In the genomic region with DNA sequence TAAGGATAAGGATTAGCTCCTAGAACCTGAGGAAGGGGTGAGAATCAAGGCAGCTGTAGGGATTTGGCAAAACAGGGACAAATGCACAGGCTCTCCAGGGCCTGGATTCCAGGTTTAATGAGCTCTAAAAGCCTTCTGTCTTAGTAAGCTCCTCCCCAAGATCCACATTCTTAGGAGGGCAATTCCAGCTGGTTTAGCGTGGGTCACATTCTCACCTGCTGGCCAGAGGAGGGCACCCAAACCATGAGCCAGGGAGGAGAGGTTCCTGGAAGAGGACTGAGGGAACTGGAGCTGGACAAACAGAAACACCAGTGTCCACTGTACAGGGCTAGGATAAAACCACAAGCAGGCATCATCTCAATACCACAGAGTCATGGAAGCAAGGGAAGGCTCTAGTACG, we compare ENCODE assay signal across 15 cellular contexts.
DNase-seq lines count a peak whose midpoint lies in the region; ATAC-seq and TF ChIP-seq lines count a peak whose summit lies in the region.
"Had no signal": no experiment of that assay in that cellular context is flagged by ENCODE, and none has a peak within 500 bp of the region (broad histone marks: within the 10 kb centered on the region; RNA-seq: fewer than 3 reads in every experiment).

No MANE protein-coding gene starts in this region.

- H3K4me2 ChIP-seq in OCI-LY3 (ENCODE audit: low read length) = no peak overlapping the region

- H3K27me3 Mint-ChIP-seq in endodermal cell (ENCODE audit: insufficient read depth) = no peaks in the 10 kb centered on the region
- H3K27me3 Mint-ChIP-seq in osteocyte (ENCODE audit: unreplicated experiment) = no peaks in the 10 kb centered on the region
- H3K27me3 Mint-ChIP-seq: activated CD8-positive, alpha-beta T cell treated with anti-CD3 and anti-CD28 coated beads for 36 hours; stimulated activated memory B cell treated with anti-CD40 and anti-IgM and Interleukin-4, amounts not matched to agents 10 μg/mL and 1 μg/mL and 100 μg/mL, for 72 hours had no signal

- H3K4me1 Mint-ChIP-seq in endodermal cell = peaks cover 6% of the 10 kb centered on the region
- H3K4me1 Mint-ChIP-seq in osteocyte (ENCODE audit: unreplicated experiment) = peaks cover 63% of the 10 kb centered on the region
- H3K4me1 Mint-ChIP-seq: stimulated activated memory B cell treated with anti-CD40 and anti-IgM and Interleukin-4, amounts not matched to agents 10 μg/mL and 1 μg/mL and 100 μg/mL, for 72 hours had no signal

- no peaks in the 10 kb centered on the region for H3K79me2 ChIP-seq in OCI-LY3 (ENCODE audit: low read length)

- no peak overlapping the region for H3K4me3 Mint-ChIP-seq in endodermal cell
- H3K4me3 Mint-ChIP-seq in osteocyte (ENCODE audit: unreplicated experiment) = no peak overlapping the region
- H3K4me3 Mint-ChIP-seq: activated CD8-positive, alpha-beta T cell treated with anti-CD3 and anti-CD28 coated beads for 36 hours; activated naive CD8-positive, alpha-beta T cell treated with anti-CD3 and anti-CD28 coated beads, Interleukin-2, amount 10 ng/mL, durations not matched to agents 7 days and 5 days; stimulated activated memory B cell treated with anti-CD40 and anti-IgM and Interleukin-4, amounts not matched to agents 10 μg/mL and 1 μg/mL and 100 μg/mL, for 72 hours had no signal

- H3K27me3 ChIP-seq in OCI-LY3 (ENCODE audit: low read depth, low read length) (no peaks in the 10 kb centered on the region), endodermal cell (ENCODE audit: control insufficient read depth, insufficient read depth, low read length, poor library complexity, severe bottlenecking) (no peaks in the 10 kb centered on the region)
- H3K27me3 ChIP-seq: neutrophil had no signal

- H3K36me3 Mint-ChIP-seq in endodermal cell (ENCODE audit: low read depth) (no peaks in the 10 kb centered on the region), osteocyte (ENCODE audit: unreplicated experiment) (peaks cover 3% of the 10 kb centered on the region)
- H3K36me3 Mint-ChIP-seq: activated naive CD8-positive, alpha-beta T cell treated with anti-CD3 and anti-CD28 coated beads, Interleukin-2, amount 10 ng/mL, durations not matched to agents 7 days and 5 days; stimulated activated memory B cell treated with anti-CD40 and anti-IgM and Interleukin-4, amounts not matched to agents 10 μg/mL and 1 μg/mL and 100 μg/mL, for 72 hours had no signal

- peaks cover 5% of the 10 kb centered on the region for H3K9me3 Mint-ChIP-seq in endodermal cell
- peaks cover 15% of the 10 kb centered on the region for H3K9me3 Mint-ChIP-seq in osteocyte (ENCODE audit: unreplicated experiment)
- H3K9me3 Mint-ChIP-seq: activated CD8-positive, alpha-beta T cell treated with anti-CD3 and anti-CD28 coated beads for 36 hours had no signal

- no peaks in the 10 kb centered on the region for H3K36me3 ChIP-seq in OCI-LY3 (replicated peaks; ENCODE audit: low read depth, low read length)
- H3K36me3 ChIP-seq in endodermal cell (ENCODE audit: control insufficient read depth, insufficient read depth, low read length) = no peaks in the 10 kb centered on the region
- H3K36me3 ChIP-seq: neutrophil had no signal

- H3K4me3 ChIP-seq in OCI-LY3 (ENCODE audit: low read length) (no peak overlapping the region), endodermal cell (ENCODE audit: low read length) (no peak overlapping the region)

- H2AFZ ChIP-seq in OCI-LY3 (ENCODE audit: low read depth, low read length) = no peak overlapping the region

- WGBS in endodermal cell (ENCODE audit: insufficient coverage in 1 of 2, insufficient read length in 1 of 2), 2 experiments = 92% methylated on average over 2 of the region's 2 CpGs; no CpG with 5 or more reads in 1 of the 2 experiments

- peak; percentile 9; the same call in 1 of the 2 replicates for TF ChIP-seq CTCF in OCI-LY3 (IDR thresholded peaks at IDR 0.05; ENCODE audit: low read depth, low read length)
- TF ChIP-seq CTCF in endodermal cell (conservative IDR thresholded peaks at IDR 0.05) = peak; percentile 58
- peak; percentile 45 for TF ChIP-seq CTCF in osteocyte (IDR thresholded peaks at IDR 0.05)

- no peak overlapping the region for H3K9ac ChIP-seq in OCI-LY3 (ENCODE audit: low read length)
- no peak overlapping the region for H3K9ac ChIP-seq in endodermal cell (ENCODE audit: extremely low read depth, low read length, poor library complexity, severe bottlenecking)

- DNase-seq in DMS53 (lab: John Stamatoyannopoulos, UW) (peak; percentile 1), DMS53 treated with DMSO at 0.1 percent for 48 hours (lab: John Stamatoyannopoulos, UW; ENCODE audit: unreplicated experiment) (no peak), endodermal cell (peak; percentile 67), osteocyte (ENCODE audit: extremely low spot score, unreplicated experiment) (no peak), NCI-H1436 (lab: John Stamatoyannopoulos, UW) (no peak)
- DNase-seq: 8988T; activated CD8-positive, alpha-beta T cell treated with anti-CD3 and anti-CD28 coated beads for 36 hours; activated naive CD8-positive, alpha-beta T cell treated with anti-CD3 and anti-CD28 coated beads, Interleukin-2, amount 10 ng/mL, durations not matched to agents 7 days and 5 days; KG1; NCI-H524 treated with DMSO at 0.1 percent for 48 hours had no signal

- H3K9me3 ChIP-seq in OCI-LY3 (ENCODE audit: insufficient read depth, low read length) (no peaks in the 10 kb centered on the region), endodermal cell (ENCODE audit: control insufficient read depth, low read length) (peaks cover 10% of the 10 kb centered on the region)
- H3K9me3 ChIP-seq: neutrophil had no signal

- ATAC-seq in GM21825 (IDR thresholded peaks at IDR 0.05; ENCODE audit: unreplicated experiment) (no peak), GM21528 (IDR thresholded peaks at IDR 0.05; ENCODE audit: low FRiP score, unreplicated experiment) (no peak)
- ATAC-seq: activated CD8-positive, alpha-beta T cell treated with anti-CD3 and anti-CD28 coated beads for 36 hours; stimulated activated memory B cell treated with anti-CD40 and anti-IgM and Interleukin-4, amounts not matched to agents 10 μg/mL and 1 μg/mL and 100 μg/mL, for 72 hours had no signal

- no peaks in the 10 kb centered on the region for H4K20me1 ChIP-seq in OCI-LY3 (ENCODE audit: insufficient read depth, low read length)

- H3K4me1 ChIP-seq in OCI-LY3 (ENCODE audit: low read length) (no peaks in the 10 kb centered on the region), endodermal cell (ENCODE audit: control insufficient read depth, insufficient read depth, low read length) (peaks cover 3% of the 10 kb centered on the region)

- H3K27ac Mint-ChIP-seq in endodermal cell = no peak overlapping the region
- H3K27ac Mint-ChIP-seq in osteocyte (ENCODE audit: unreplicated experiment) = no peak overlapping the region
- H3K27ac Mint-ChIP-seq: activated CD8-positive, alpha-beta T cell treated with anti-CD3 and anti-CD28 coated beads for 36 hours; activated naive CD8-positive, alpha-beta T cell treated with anti-CD3 and anti-CD28 coated beads, Interleukin-2, amount 10 ng/mL, durations not matched to agents 7 days and 5 days; stimulated activated memory B cell treated with anti-CD40 and anti-IgM and Interleukin-4, amounts not matched to agents 10 μg/mL and 1 μg/mL and 100 μg/mL, for 72 hours had no signal

- H3K27ac ChIP-seq in OCI-LY3 (ENCODE audit: low read length) = no peak overlapping the region
- no peak overlapping the region for H3K27ac ChIP-seq in endodermal cell (ENCODE audit: low read depth, low read length)
- H3K27ac ChIP-seq: neutrophil had no signal

Comparison
In these comparisons a context has a peak if more than half of its experiments do, and no peak if none do; other contexts are left out.
1. DNase-seq: peak in DMS53 (single experiment) and endodermal cell (single experiment); none in DMS53 treated with DMSO at 0.1 percent for 48 hours (single experiment), osteocyte (single experiment) and NCI-H1436 (single experiment).
2. Peak in every context shown above with its lines, with median percentiles within 50 percentile points of each other: CTCF ChIP-seq.